8 cellular contexts compared by ENCODE assay signal in genomic region chr16:53892155-53892554, GRCh38.
DNase-seq lines count a peak whose midpoint lies in the region; ATAC-seq lines count a peak whose summit lies in the region.

No MANE protein-coding gene starts in this region.

- peak overlapping the region; percentile 23 for H3K4me3 Mint-ChIP-seq in activated T-helper 17 cell treated with anti-CD3 and anti-CD28 coated beads, Interleukin-2, amount 50 U/mL, for 72 hours

- H3K27me3 Mint-ChIP-seq in activated T-helper 17 cell treated with anti-CD3 and anti-CD28 coated beads, Interleukin-2, amount 50 U/mL, for 72 hours, result no peaks in the 10 kb centered on the region

- peaks cover 15% of the 10 kb centered on the region for H3K36me3 Mint-ChIP-seq in activated T-helper 17 cell treated with anti-CD3 and anti-CD28 coated beads, Interleukin-2, amount 50 U/mL, for 72 hours (ENCODE audit: low read depth)

- ATAC-seq in HG02610 (IDR thresholded peaks at IDR 0.05; ENCODE audit: unreplicated experiment) (peak; percentile 45), GM18909 (IDR thresholded peaks at IDR 0.05; ENCODE audit: poor library complexity, unreplicated experiment) (no peak)
- ATAC-seq in activated T-helper 17 cell treated with anti-CD3 and anti-CD28 coated beads, Interleukin-2, amount 50 U/mL, for 72 hours (replicated peaks), result peak; percentile 35

- DNase-seq in D341Med (ENCODE audit: low spot score) (peak; percentile 60), NOMO-1 treated with DMSO at 0.1 percent for 48 hours (lab: John Stamatoyannopoulos, UW; ENCODE audit: unreplicated experiment) (peak; percentile 50), globus pallidus (ENCODE audit: low spot score) (peak; percentile 66), pons (ENCODE audit: low spot score) (peak; percentile 81), epidermal melanocyte (ENCODE audit: insufficient read length, low spot score) (no peak)

- peaks cover under 1% of the 10 kb centered on the region for H3K9me3 Mint-ChIP-seq in activated T-helper 17 cell treated with anti-CD3 and anti-CD28 coated beads, Interleukin-2, amount 50 U/mL, for 72 hours

- H3K4me1 Mint-ChIP-seq in activated T-helper 17 cell treated with anti-CD3 and anti-CD28 coated beads, Interleukin-2, amount 50 U/mL, for 72 hours, result peaks cover 12% of the 10 kb centered on the region

- H3K27ac Mint-ChIP-seq in activated T-helper 17 cell treated with anti-CD3 and anti-CD28 coated beads, Interleukin-2, amount 50 U/mL, for 72 hours, result no peak overlapping the region
